Comparison of ENCODE assay signal across 25 cellular contexts in genomic region chr1:10712568-10712967, GRCh38.
"Had no signal": no experiment of that assay in that cellular context is flagged by ENCODE, and none has a peak within 500 bp of the region (broad histone marks: within the 10 kb centered on the region; RNA-seq: fewer than 3 reads in every experiment).

No MANE protein-coding gene starts in this region.

- H3K27ac ChIP-seq: epithelial cell of prostate, gastroesophageal sphincter, left lung, lower lobe of right lung, neutrophil, parathyroid adenoma, spleen, thoracic aorta, tibial nerve had no signal

- ATAC-seq: esophagus mucosa; gastroesophageal sphincter; naive thymus-derived CD8-positive, alpha-beta T cell; stimulated activated memory B cell treated with anti-CD40 and anti-IgM and Interleukin-4, amounts not matched to agents 10 μg/mL and 1 μg/mL and 100 μg/mL, for 72 hours; stimulated activated naive CD8-positive, alpha-beta T cell treated with anti-CD3 and anti-CD28 coated beads, Interleukin-15, Interleukin-2, amounts not matched to agents 100 U/mL and 50 U/mL, for 24 hours had no signal

- H3K9ac ChIP-seq: parathyroid adenoma had no signal

- H3K9me3 Mint-ChIP-seq: dendritic cell treated with granulocyte-macrophage colony-stimulating factor and Interleukin-4, amounts not matched to agents 40 ng/mL and 50 ng/mL, for 4 days; endodermal cell; naive thymus-derived CD8-positive, alpha-beta T cell; nephron progenitor cell; stimulated activated memory B cell treated with anti-CD40 and anti-IgM and Interleukin-4, amounts not matched to agents 10 μg/mL and 1 μg/mL and 100 μg/mL, for 72 hours had no signal

- H3K27me3 ChIP-seq: sigmoid colon, upper lobe of left lung had no signal

- H3K27ac Mint-ChIP-seq: dendritic cell treated with granulocyte-macrophage colony-stimulating factor and Interleukin-4, amounts not matched to agents 40 ng/mL and 50 ng/mL, for 4 days; endodermal cell; naive thymus-derived CD8-positive, alpha-beta T cell; nephron progenitor cell; progenitor cell of endocrine pancreas; stimulated activated memory B cell treated with anti-CD40 and anti-IgM and Interleukin-4, amounts not matched to agents 10 μg/mL and 1 μg/mL and 100 μg/mL, for 72 hours had no signal

- H3K36me3 Mint-ChIP-seq: naive thymus-derived CD8-positive, alpha-beta T cell; stimulated activated memory B cell treated with anti-CD40 and anti-IgM and Interleukin-4, amounts not matched to agents 10 μg/mL and 1 μg/mL and 100 μg/mL, for 72 hours had no signal

- H3K36me3 ChIP-seq: gastroesophageal sphincter, left lung, lower lobe of right lung, neutrophil, sigmoid colon, spleen, thoracic aorta, tibial nerve, upper lobe of left lung had no signal

- H3K4me1 ChIP-seq: parathyroid adenoma had no signal

- DNase-seq: central memory CD4-positive, alpha-beta T cell; effector CD8-positive, alpha-beta T cell; endodermal cell; foreskin fibroblast; glutamatergic neuron; kidney; left lung; lower lobe of right lung; naive thymus-derived CD8-positive, alpha-beta T cell; nephron progenitor cell; sigmoid colon; spleen; stimulated activated CD4-positive, alpha-beta T cell treated with anti-CD3 and anti-CD28 coated beads, Interleukin-4, amount 100 ng/mL, for 4 hours; stimulated activated naive CD8-positive, alpha-beta T cell treated with anti-CD3 and anti-CD28 coated beads, Interleukin-15, Interleukin-2, amounts not matched to agents 100 U/mL and 50 U/mL, for 24 hours had no signal

- H3K4me3 ChIP-seq: gastroesophageal sphincter, left lung, lower lobe of right lung, sigmoid colon, spleen, thoracic aorta, tibial nerve, upper lobe of left lung had no signal

- H3K9me3 ChIP-seq: gastroesophageal sphincter, left lung, lower lobe of right lung, neutrophil, sigmoid colon, spleen, thoracic aorta, tibial nerve, upper lobe of left lung had no signal

- H3K4me3 Mint-ChIP-seq: dendritic cell treated with granulocyte-macrophage colony-stimulating factor and Interleukin-4, amounts not matched to agents 40 ng/mL and 50 ng/mL, for 4 days; endodermal cell; naive thymus-derived CD8-positive, alpha-beta T cell; nephron progenitor cell; stimulated activated memory B cell treated with anti-CD40 and anti-IgM and Interleukin-4, amounts not matched to agents 10 μg/mL and 1 μg/mL and 100 μg/mL, for 72 hours had no signal
